In the genomic region with DNA sequence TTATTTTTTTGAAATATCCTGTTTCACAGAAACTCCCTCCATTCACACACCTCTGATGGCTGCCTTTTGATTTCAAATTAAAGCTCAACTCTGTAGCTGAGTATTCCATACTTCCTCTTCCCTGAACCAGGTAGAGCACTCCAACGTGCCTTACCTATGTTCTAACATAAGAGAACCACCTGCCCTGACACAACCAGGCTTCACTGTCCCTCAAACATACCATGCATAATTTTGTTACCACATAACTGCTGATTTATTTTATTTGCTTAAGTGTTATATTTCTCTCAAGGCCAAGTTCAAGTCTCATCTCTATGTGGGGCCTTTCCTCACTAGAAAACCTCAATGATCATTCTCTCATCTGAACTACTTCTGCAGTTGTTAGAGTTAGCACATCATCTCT, we compare ENCODE assay signal across 29 cellular contexts.
"Had no signal": no experiment of that assay in that cellular context is flagged by ENCODE, and none has a peak within 500 bp of the region (broad histone marks: within the 10 kb centered on the region; RNA-seq: fewer than 3 reads in every experiment).

No MANE protein-coding gene starts in this region.

- H3K27me3 ChIP-seq: body of pancreas, breast epithelium, MG63, SJSA1 had no signal

- H3K9me3 ChIP-seq: body of pancreas, breast epithelium, MG63, SJSA1, SK-N-SH had no signal

- H3K36me3 ChIP-seq: breast epithelium, MG63, SJSA1 had no signal

- H3K36me3 Mint-ChIP-seq: activated naive CD4-positive, alpha-beta T cell treated with anti-CD3 and anti-CD28 coated beads, Interleukin-2, amount 50 U/mL, for 24 hours; activated naive CD8-positive, alpha-beta T cell treated with anti-CD3 and anti-CD28 coated beads, Interleukin-2, amount 10 ng/mL, durations not matched to agents 7 days and 5 days had no signal

- H3K4me2 ChIP-seq: SK-N-SH had no signal

- H3K27me3 Mint-ChIP-seq: activated CD4-positive, alpha-beta T cell treated with anti-CD3 and anti-CD28 coated beads, Interleukin-2, amount 10 ng/mL, durations not matched to agents 24 days and 14 days; activated naive CD8-positive, alpha-beta T cell treated with anti-CD3 and anti-CD28 coated beads, Interleukin-2, amount 10 ng/mL, durations not matched to agents 7 days and 5 days had no signal

- H3K9me3 Mint-ChIP-seq: activated CD4-positive, alpha-beta T cell treated with anti-CD3 and anti-CD28 coated beads, Interleukin-2, amount 10 ng/mL, durations not matched to agents 24 days and 14 days; activated naive CD4-positive, alpha-beta T cell treated with anti-CD3 and anti-CD28 coated beads, Interleukin-2, amount 50 U/mL, for 24 hours; activated T-cell treated with anti-CD3 and anti-CD28 coated beads, Interleukin-2, amount 50 U/mL, for 24 hours; activated T-helper 2 cell treated with anti-CD3 and anti-CD28 coated beads, Interferon-gamma antibody, Interleukin-2, Interleukin-4, amounts not matched to agents 10 μg/mL and 5 μg/mL and 100 μg/mL, durations not matched to agents 14 hours and 24 hours and 36 hours; T-helper 1 cell treated with Interleukin-12 subunit alpha and Interleukin-12 subunit beta and Interleukin-4 antibody, amounts not matched to agents 30 μg/mL and 1 μg/mL, for 36 hours; T-helper 2 cell treated with Interferon-gamma antibody and Interleukin-4, amounts not matched to agents 5 μg/mL and 100 μg/mL, for 36 hours had no signal

- H3K4me1 Mint-ChIP-seq: activated CD4-positive, alpha-beta T cell treated with anti-CD3 and anti-CD28 coated beads, Interleukin-2, amount 10 ng/mL, durations not matched to agents 24 days and 14 days; activated naive CD4-positive, alpha-beta T cell treated with anti-CD3 and anti-CD28 coated beads, Interleukin-2, amount 50 U/mL, for 24 hours; activated naive CD8-positive, alpha-beta T cell treated with anti-CD3 and anti-CD28 coated beads, Interleukin-2, amount 10 ng/mL, durations not matched to agents 7 days and 5 days had no signal

- H3K4me3 Mint-ChIP-seq: activated CD4-positive, alpha-beta T cell treated with anti-CD3 and anti-CD28 coated beads, Interleukin-2, amount 10 ng/mL, durations not matched to agents 24 days and 14 days; activated CD8-positive, alpha-beta T cell treated with anti-CD3 and anti-CD28 coated beads, Interleukin-2, amount 10 ng/mL, durations not matched to agents 7 days and 5 days; activated naive CD4-positive, alpha-beta T cell treated with anti-CD3 and anti-CD28 coated beads, Interleukin-2, amount 50 U/mL, for 24 hours; activated naive CD8-positive, alpha-beta T cell treated with anti-CD3 and anti-CD28 coated beads, Interleukin-2, amount 10 ng/mL, durations not matched to agents 7 days and 5 days; activated T-cell treated with anti-CD3 and anti-CD28 coated beads, Interleukin-2, amount 50 U/mL, for 24 hours; T-helper 1 cell treated with Interleukin-12 subunit alpha and Interleukin-12 subunit beta and Interleukin-4 antibody, amounts not matched to agents 30 μg/mL and 1 μg/mL, for 36 hours; T-helper 2 cell treated with Interferon-gamma antibody and Interleukin-4, amounts not matched to agents 5 μg/mL and 100 μg/mL, for 36 hours had no signal

- H3K4me3 ChIP-seq: body of pancreas, breast epithelium, MG63, SJSA1 had no signal

- H3K4me1 ChIP-seq: body of pancreas, breast epithelium had no signal

- DNase-seq: activated CD4-positive, alpha-beta T cell treated with anti-CD3 and anti-CD28 coated beads, Interleukin-2, amount 10 ng/mL, durations not matched to agents 24 days and 14 days; activated CD4-positive, alpha-beta T cell treated with anti-CD3 and anti-CD28 coated beads, Interleukin-2, amount 50 U/mL, for 48 hours; activated CD8-positive, alpha-beta T cell treated with anti-CD3 and anti-CD28 coated beads, Interleukin-2, amount 10 ng/mL, durations not matched to agents 7 days and 5 days; activated gamma-delta T cell; activated naive CD4-positive, alpha-beta T cell treated with Interleukin-2 at 50 U/mL for 16 hours; activated naive CD8-positive, alpha-beta T cell treated with anti-CD3 and anti-CD28 coated beads, Interleukin-2, amount 10 ng/mL, durations not matched to agents 7 days and 5 days; activated T-cell treated with anti-CD3 and anti-CD28 coated beads, Interleukin-2, amount 50 U/mL, for 24 hours; body of pancreas; caudate nucleus; Karpas-422; KBM-7; MG63; NCI-H1092; NCI-H1436 treated with DMSO at 0.1 percent for 48 hours; NCI-H1694 treated with DMSO at 0.1 percent for 48 hours; NCI-H2029; NCI-H345; NCI-H510A; NCI-H526; NCI-H748 treated with DMSO at 0.1 percent for 48 hours; NK-92 treated with Interleukin-12 subunit alpha and Interleukin-12 subunit beta, amount 100 ng/mL, for 24 hours; SHP77 treated with DMSO at 0.1 percent for 48 hours; SK-N-SH had no signal

- H3K9ac ChIP-seq: SK-N-SH had no signal

- H3K27ac Mint-ChIP-seq: activated CD4-positive, alpha-beta T cell treated with anti-CD3 and anti-CD28 coated beads, Interleukin-2, amount 10 ng/mL, durations not matched to agents 24 days and 14 days; activated CD8-positive, alpha-beta T cell treated with anti-CD3 and anti-CD28 coated beads, Interleukin-2, amount 10 ng/mL, durations not matched to agents 7 days and 5 days; activated naive CD4-positive, alpha-beta T cell treated with anti-CD3 and anti-CD28 coated beads, Interleukin-2, amount 50 U/mL, for 24 hours; activated naive CD8-positive, alpha-beta T cell treated with anti-CD3 and anti-CD28 coated beads, Interleukin-2, amount 10 ng/mL, durations not matched to agents 7 days and 5 days; activated T-cell treated with anti-CD3 and anti-CD28 coated beads, Interleukin-2, amount 50 U/mL, for 24 hours; activated T-helper 2 cell treated with anti-CD3 and anti-CD28 coated beads, Interferon-gamma antibody, Interleukin-2, Interleukin-4, amounts not matched to agents 10 μg/mL and 5 μg/mL and 100 μg/mL, durations not matched to agents 14 hours and 24 hours and 36 hours; T-helper 1 cell treated with Interleukin-12 subunit alpha and Interleukin-12 subunit beta and Interleukin-4 antibody, amounts not matched to agents 30 μg/mL and 1 μg/mL, for 36 hours; T-helper 2 cell treated with Interferon-gamma antibody and Interleukin-4, amounts not matched to agents 5 μg/mL and 100 μg/mL, for 36 hours had no signal

- H3K27ac ChIP-seq: body of pancreas, breast epithelium, SJSA1 had no signal
